ENCODE assay signal across 26 cellular contexts in genomic region chr11:92879086-92879485, GRCh38.
"Had no signal": no experiment of that assay in that cellular context is flagged by ENCODE, and none has a peak within 500 bp of the region (broad histone marks: within the 10 kb centered on the region; RNA-seq: fewer than 3 reads in every experiment).

No MANE protein-coding gene starts in this region.

- FAIRE-seq: small intestine, urothelium cell line had no signal

- H3K27ac ChIP-seq: neural progenitor cell, ovary, parathyroid adenoma, psoas muscle, right lobe of liver, sigmoid colon, stomach, thoracic aorta, thyroid gland, tibial nerve, upper lobe of left lung, vagina had no signal

- H3K4me1 ChIP-seq: neural progenitor cell, parathyroid adenoma, psoas muscle, right lobe of liver, sigmoid colon, stomach, thyroid gland, tibial nerve, upper lobe of left lung, vagina had no signal

- H3K4me2 ChIP-seq: neural progenitor cell had no signal

- ATAC-seq: natural killer cell treated with Interleukin-12 subunit alpha and Interleukin-12 subunit beta and Interleukin-15 and Interleukin-18, amount 100 ng/mL, for 72 hours; psoas muscle; right cardiac atrium; right lobe of liver; stimulated activated effector memory CD8-positive, alpha-beta T cell treated with anti-CD3 and anti-CD28 coated beads, Interleukin-12 subunit alpha, Interleukin-12 subunit beta, amount 100 ng/mL, for 72 hours; stimulated activated naive B cell treated with anti-CD40 and anti-IgM and Interleukin-4, amounts not matched to agents 10 μg/mL and 1 μg/mL and 100 μg/mL, for 72 hours had no signal

- H3K36me3 ChIP-seq: neural progenitor cell, ovary, right lobe of liver, sigmoid colon, thoracic aorta, thyroid gland, tibial nerve, upper lobe of left lung, vagina had no signal

- H3K79me2 ChIP-seq: parathyroid adenoma had no signal

- H3K9me3 ChIP-seq: ovary, psoas muscle, right lobe of liver, sigmoid colon, stomach, thoracic aorta, thyroid gland, tibial nerve, upper lobe of left lung, vagina had no signal

- H3K4me3 ChIP-seq: neural progenitor cell, ovary, psoas muscle, right lobe of liver, sigmoid colon, stomach, thoracic aorta, thyroid gland, tibial nerve, upper lobe of left lung, vagina had no signal

- H2AFZ ChIP-seq: neural progenitor cell, parathyroid adenoma had no signal

- H3K27me3 ChIP-seq: neural progenitor cell, ovary, right lobe of liver, sigmoid colon, stomach, thyroid gland, tibial nerve, upper lobe of left lung, vagina had no signal

- H3K9ac ChIP-seq: neural progenitor cell, parathyroid adenoma had no signal

- DNase-seq: occipital lobe; ovary; posterior cingulate gyrus; psoas muscle; right cardiac atrium; right lobe of liver; sigmoid colon; small intestine; stimulated activated CD4-positive, alpha-beta T cell treated with anti-CD3 and anti-CD28 coated beads, Interleukin-15, amount 100 ng/mL, for 24 hours; stimulated activated CD4-positive, alpha-beta T cell treated with anti-CD3 and anti-CD28 coated beads, Interleukin-2, amount 100 ng/mL, for 24 hours; stimulated activated CD4-positive, alpha-beta T cell treated with anti-CD3 and anti-CD28 coated beads, Interleukin-2, amount 100 ng/mL, for 48 hours; stimulated activated CD4-positive, alpha-beta T cell treated with anti-CD3 and anti-CD28 coated beads, Interleukin-4, amount 100 ng/mL, for 24 hours; stimulated activated naive B cell treated with anti-CD40 and anti-IgM and Interleukin-4, amounts not matched to agents 10 μg/mL and 1 μg/mL and 100 μg/mL, for 72 hours; stimulated activated naive CD4-positive, alpha-beta T cell treated with Interleukin-2 at 50 U/mL for 16 hours; stomach; thyroid gland; trophoblast cell; upper lobe of left lung had no signal
